In the genomic region with DNA sequence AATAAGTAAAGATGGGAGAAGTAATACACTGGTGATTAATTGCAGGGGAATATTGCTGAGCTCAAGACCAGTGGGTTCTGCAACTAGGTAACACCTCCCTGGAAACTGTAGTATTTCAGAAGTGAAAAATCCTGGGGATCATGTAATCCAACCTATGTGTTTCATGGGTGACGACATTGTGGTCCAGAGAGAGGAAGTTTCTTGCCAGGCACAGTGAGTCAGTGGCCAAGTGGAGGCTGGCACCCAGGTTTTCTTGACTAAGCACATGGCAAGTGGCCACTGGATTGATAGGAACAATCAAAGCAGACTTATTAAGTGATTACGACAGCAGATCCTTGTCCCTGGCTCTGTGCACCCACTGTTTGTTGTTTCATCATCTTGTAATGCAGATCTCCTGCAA, we compare ENCODE assay signal across 11 cellular contexts. TPM values are rescaled to one million over a fixed set of nuclear protein-coding genes. Genes with fewer than 3 reads are reported as not detected.
A peak's percentile ranks its signal among the peaks of the same experiment; 100 is the strongest.
DNase-seq lines count a peak whose midpoint lies in the region; ATAC-seq and TF ChIP-seq lines count a peak whose summit lies in the region.
"Had no signal": no experiment of that assay in that cellular context is flagged by ENCODE, and none has a peak within 500 bp of the region (broad histone marks: within the 10 kb centered on the region; RNA-seq: fewer than 3 reads in every experiment).

No MANE protein-coding gene starts in this region.

- 27 to 46% (median 36%) methylated on average over 2 of the region's 2 CpGs for WGBS in psoas muscle, 3 donors
- no CpG with 5 or more reads among the region's 2 CpGs for WGBS in mesendoderm (ENCODE audit: extremely low coverage, insufficient coverage, low lambda C conversion rate)

- no peak overlapping the region for H3K4me2 ChIP-seq in mesendoderm (ENCODE audit: low read length)
- H3K4me2 ChIP-seq: neural progenitor cell had no signal

- H3K4me3 ChIP-seq in psoas muscle = no peak overlapping the region
- no peak overlapping the region for H3K4me3 ChIP-seq in mesendoderm (ENCODE audit: low read length)
- H3K4me3 ChIP-seq: neural progenitor cell had no signal

- H2BK15ac ChIP-seq in mesendoderm (replicated peaks; ENCODE audit: low read depth) = no peak overlapping the region

- DNase-seq in GM04503 (ENCODE audit: low read depth) (peak; percentile 23), NOMO-1 treated with dmso at 0.1 percent for 144 hours (lab: John Stamatoyannopoulos, UW; ENCODE audit: unreplicated experiment) (peak; percentile 29), epithelial cell of prostate (ENCODE audit: low read depth, low spot score) (peak; percentile 94), psoas muscle (no peak), NCI-H2227 treated with DMSO at 0.1 percent for 48 hours (lab: John Stamatoyannopoulos, UW) (no peak), mesendoderm (no peak)
- no peak for DNase-seq in stimulated activated CD4-positive, alpha-beta T cell treated with anti-CD3 and anti-CD28 coated beads, Interleukin-2, amount 100 ng/mL, for 24 hours
- DNase-seq: activated CD4-positive, alpha-beta memory T cell treated with anti-CD3 and anti-CD28 coated beads for 36 hours; NCI-H1694 treated with DMSO at 0.1 percent for 48 hours had no signal

- H3K36me3 ChIP-seq in psoas muscle (ENCODE audit: insufficient read depth in 1 of 2, low read depth in 1 of 2) = no peaks in the 10 kb centered on the region
- no peaks in the 10 kb centered on the region for H3K36me3 ChIP-seq in mesendoderm (ENCODE audit: control insufficient read depth, insufficient read depth, low read length)
- H3K36me3 ChIP-seq: neural progenitor cell had no signal

- ATAC-seq in psoas muscle = peak in 3 of 4 donors; percentile 38 to 53 (median 44)
- no peak for ATAC-seq in GM19467 (IDR thresholded peaks at IDR 0.05; ENCODE audit: unreplicated experiment)

- H3K9me3 ChIP-seq in psoas muscle = no peaks in the 10 kb centered on the region

- H4K5ac ChIP-seq in mesendoderm (ENCODE audit: low read length) = no peak overlapping the region

- no peaks in the 10 kb centered on the region for H3K27me3 ChIP-seq in psoas muscle (ENCODE audit: insufficient read depth in 3 of 3, low read length in 2 of 3)
- H3K27me3 ChIP-seq in mesendoderm (ENCODE audit: insufficient read depth, low read length, poor library complexity) = no peaks in the 10 kb centered on the region

- no peak overlapping the region for H3K4ac ChIP-seq in mesendoderm (ENCODE audit: low read depth, low read length)

- no peak overlapping the region for H3K18ac ChIP-seq in mesendoderm (ENCODE audit: low read length)

- no peaks in the 10 kb centered on the region for H3K79me2 ChIP-seq in mesendoderm (ENCODE audit: control insufficient read depth, insufficient read depth, low read length)

- H3K56ac ChIP-seq in mesendoderm (ENCODE audit: low read length) = no peak overlapping the region

- no peaks in the 10 kb centered on the region for H3K79me1 ChIP-seq in mesendoderm (ENCODE audit: low read length)

- no peak overlapping the region for H3K9ac ChIP-seq in mesendoderm (ENCODE audit: low read length)
- H3K9ac ChIP-seq: neural progenitor cell had no signal

- no peak overlapping the region for H2BK5ac ChIP-seq in mesendoderm (ENCODE audit: low read length)

- H4K8ac ChIP-seq in mesendoderm (ENCODE audit: low read depth, low read length) = no peak overlapping the region

- no peak overlapping the region for H2AK5ac ChIP-seq in mesendoderm (ENCODE audit: low read length)

- TF ChIP-seq CTCF in psoas muscle (IDR thresholded peaks at IDR 0.05) = no peak

- H2BK120ac ChIP-seq in mesendoderm (ENCODE audit: low read depth, low read length) = no peak overlapping the region

- peak overlapping the region; percentile 49 for H3K27ac ChIP-seq in epithelial cell of prostate
- no peak overlapping the region for H3K27ac ChIP-seq in psoas muscle
- H3K27ac ChIP-seq in mesendoderm (ENCODE audit: low read depth, low read length) = no peak overlapping the region
- H3K27ac ChIP-seq: neural progenitor cell had no signal

- H3K4me1 ChIP-seq in psoas muscle = peaks cover 5% of the 10 kb centered on the region
- no peaks in the 10 kb centered on the region for H3K4me1 ChIP-seq in mesendoderm (ENCODE audit: control insufficient read depth, low read depth, low read length)
- H3K4me1 ChIP-seq: neural progenitor cell had no signal

- H3K23ac ChIP-seq in mesendoderm (ENCODE audit: low read length) = no peak overlapping the region

- intact Hi-C loops in psoas muscle (cut with DNase I) = no loop called here

RNA-seq across cellular contexts. Expression of gene CIITA, which starts 14.6 kb away (rescaled TPM):
- 10 to 100 TPM in 1 of 4 donors, 1 to 10 TPM in 3; 2.9 to 13.8 (median 5.2) TPM for total RNA-seq in psoas muscle
- 10 to 100 TPM in 1 of 3 donors, 1 to 10 TPM in 2; 2.3 to 15.3 (median 4.1) TPM for polyA plus RNA-seq in psoas muscle
- polyA plus RNA-seq in mesendoderm (2013, experiment 1 of 2) = 0.07 TPM
- 0.03 TPM for polyA plus RNA-seq in mesendoderm (2013, experiment 2 of 2)

RNA-seq across cellular contexts. Expression of gene TVP23A, which starts 43.8 kb away (rescaled TPM):
- total RNA-seq in psoas muscle = under 1 TPM in 2 of 4 donors, not detected in 2; 0.07 to 0.13 TPM
- polyA plus RNA-seq in psoas muscle = under 1 TPM in 2 of 3 donors, not detected in 1; 0.01 to 0.04 TPM
- polyA plus RNA-seq in mesendoderm (2013, experiment 1 of 2) = 1.1 TPM
- polyA plus RNA-seq in mesendoderm (2013, experiment 2 of 2) = 0.78 TPM
- total RNA-seq: activated CD4-positive, alpha-beta memory T cell treated with anti-CD3 and anti-CD28 coated beads for 36 hours had no signal

Comparison
In these comparisons a context has a peak if more than half of its experiments do, and no peak if none do; other contexts are left out.
1. DNase-seq: peak in GM04503 (single experiment), NOMO-1 treated with dmso at 0.1 percent for 144 hours (single experiment) and epithelial cell of prostate (single experiment); none in psoas muscle (0 of 2), NCI-H2227 treated with DMSO at 0.1 percent for 48 hours (single experiment), mesendoderm (single experiment) and stimulated activated CD4-positive, alpha-beta T cell treated with anti-CD3 and anti-CD28 coated beads, Interleukin-2, amount 100 ng/mL, for 24 hours (0 of 2).